ENCODE assay signal across 9 cellular contexts in genomic region chr11:78420796-78421209, GRCh38. TPM values are rescaled to one million over a fixed set of nuclear protein-coding genes. Genes with fewer than 3 reads are reported as not detected.
DNase-seq lines count a peak whose midpoint lies in the region; ATAC-seq, FAIRE-seq and TF ChIP-seq lines count a peak whose summit lies in the region.
"Had no signal": no experiment of that assay in that cellular context is flagged by ENCODE, and none has a peak within 500 bp of the region (broad histone marks: within the 10 kb centered on the region; RNA-seq: fewer than 3 reads in every experiment).

No MANE protein-coding gene starts in this region.

- H3K9me3 Mint-ChIP-seq in activated T-cell treated with anti-CD3 and anti-CD28 coated beads, Interleukin-2, amount 50 U/mL, for 24 hours = no peaks in the 10 kb centered on the region
- H3K9me3 Mint-ChIP-seq in stimulated activated effector memory CD8-positive, alpha-beta T cell treated with anti-CD3 and anti-CD28 coated beads, Interleukin-12 subunit alpha, Interleukin-12 subunit beta, amount 100 ng/mL, for 72 hours = no peaks in the 10 kb centered on the region

- intact Hi-C loops in kidney (cut with DNase I) = loop anchor here (10.0 kb wide), 1 partner anchor 196 kb away; no protein-coding TSS in a partner anchor

- DNase-seq in DMS53 treated with DMSO at 0.1 percent for 48 hours (lab: John Stamatoyannopoulos, UW; ENCODE audit: unreplicated experiment) = peak; percentile 57
- DNase-seq in M059J (ENCODE audit: low read depth) = peak; percentile 29
- DNase-seq in activated T-cell treated with anti-CD3 and anti-CD28 coated beads, Interleukin-2, amount 50 U/mL, for 24 hours = peak; percentile 60
- DNase-seq in kidney = peak; percentile 82
- DNase-seq in stimulated activated effector memory CD8-positive, alpha-beta T cell treated with anti-CD3 and anti-CD28 coated beads, Interleukin-12 subunit alpha, Interleukin-12 subunit beta, amount 100 ng/mL, for 72 hours (ENCODE audit: low spot score in 2 of 2) = peak in 1 of 2 donors; percentile 31
- DNase-seq in SW 1271 (lab: John Stamatoyannopoulos, UW) = no peak
- DNase-seq in foreskin melanocyte = no peak

- H3K4me1 ChIP-seq in kidney (ENCODE audit: control insufficient read depth in 1 of 2, insufficient read depth in 1 of 2, low read depth in 1 of 2, low read length in 2 of 2) = peaks cover 19% of the 10 kb centered on the region in 2 donors

- no peak for TF ChIP-seq CTCF in kidney (IDR thresholded peaks at IDR 0.05; ENCODE audit: borderline replicate concordance, extremely low read depth, insufficient read depth)

- H3K27ac ChIP-seq in kidney (ENCODE audit: low read depth in 2 of 2, low read length in 2 of 2) = peak overlapping the region in 1 of 2 donors; percentile 62

- H3K4me1 Mint-ChIP-seq in activated T-cell treated with anti-CD3 and anti-CD28 coated beads, Interleukin-2, amount 50 U/mL, for 24 hours (ENCODE audit: low read depth) = peaks cover 44% of the 10 kb centered on the region
- peaks cover 40% of the 10 kb centered on the region for H3K4me1 Mint-ChIP-seq in stimulated activated effector memory CD8-positive, alpha-beta T cell treated with anti-CD3 and anti-CD28 coated beads, Interleukin-12 subunit alpha, Interleukin-12 subunit beta, amount 100 ng/mL, for 72 hours

- H3K27me3 Mint-ChIP-seq in activated T-cell treated with anti-CD3 and anti-CD28 coated beads, Interleukin-2, amount 50 U/mL, for 24 hours = peaks cover 48% of the 10 kb centered on the region

- H3K4me3 Mint-ChIP-seq in activated T-cell treated with anti-CD3 and anti-CD28 coated beads, Interleukin-2, amount 50 U/mL, for 24 hours = no peak overlapping the region
- H3K4me3 Mint-ChIP-seq in stimulated activated effector memory CD8-positive, alpha-beta T cell treated with anti-CD3 and anti-CD28 coated beads, Interleukin-12 subunit alpha, Interleukin-12 subunit beta, amount 100 ng/mL, for 72 hours = peak overlapping the region; percentile 18

- no peak overlapping the region for H3K27ac Mint-ChIP-seq in activated T-cell treated with anti-CD3 and anti-CD28 coated beads, Interleukin-2, amount 50 U/mL, for 24 hours
- no peak overlapping the region for H3K27ac Mint-ChIP-seq in stimulated activated effector memory CD8-positive, alpha-beta T cell treated with anti-CD3 and anti-CD28 coated beads, Interleukin-12 subunit alpha, Interleukin-12 subunit beta, amount 100 ng/mL, for 72 hours

- no peaks in the 10 kb centered on the region for H3K36me3 ChIP-seq in kidney (ENCODE audit: control insufficient read depth in 1 of 2, insufficient read depth in 2 of 2, low read length in 2 of 2)

- H3K4me3 ChIP-seq in kidney (ENCODE audit: low read length in 2 of 2) = peak overlapping the region in 1 of 2 donors; percentile 30

- no peak for FAIRE-seq in kidney (lab: Jason Lieb, UNC)
- FAIRE-seq: H1 had no signal

- H3K9me3 ChIP-seq in kidney (ENCODE audit: control insufficient read depth in 1 of 2, low read length in 2 of 2) = no peaks in the 10 kb centered on the region

- peak; percentile 29 for ATAC-seq in stimulated activated effector memory CD8-positive, alpha-beta T cell treated with anti-CD3 and anti-CD28 coated beads, Interleukin-12 subunit alpha, Interleukin-12 subunit beta, amount 100 ng/mL, for 72 hours
- ATAC-seq in HG03175 (IDR thresholded peaks at IDR 0.05; ENCODE audit: unreplicated experiment) = no peak

- H3K36me3 Mint-ChIP-seq in activated T-cell treated with anti-CD3 and anti-CD28 coated beads, Interleukin-2, amount 50 U/mL, for 24 hours (ENCODE audit: low read depth) = no peaks in the 10 kb centered on the region
- peaks cover 7% of the 10 kb centered on the region for H3K36me3 Mint-ChIP-seq in stimulated activated effector memory CD8-positive, alpha-beta T cell treated with anti-CD3 and anti-CD28 coated beads, Interleukin-12 subunit alpha, Interleukin-12 subunit beta, amount 100 ng/mL, for 72 hours

- H3K9ac ChIP-seq in kidney (ENCODE audit: low read length in 2 of 2) = no peak overlapping the region

RNA-seq across cellular contexts. Expression of gene GAB2, which starts 3.2 kb away (rescaled TPM):
- total RNA-seq in M059J (2014; rRNA removed; shearing (Covaris generic)) = 1.7 and 2.9 TPM in 2 replicates
- 23.6 TPM for total RNA-seq in kidney
- 3.3 TPM for polyA plus RNA-seq in kidney (ENCODE audit: insufficient read depth, low read depth, low replicate concordance)

Comparison
In these comparisons a context has a peak if more than half of its experiments do, and no peak if none do; other contexts are left out.
1. DNase-seq: peak in DMS53 treated with DMSO at 0.1 percent for 48 hours (single experiment), M059J (single experiment), activated T-cell treated with anti-CD3 and anti-CD28 coated beads, Interleukin-2, amount 50 U/mL, for 24 hours (single experiment) and kidney (single experiment); none in SW 1271 (0 of 2) and foreskin melanocyte (single experiment).